25 cellular contexts compared by ENCODE assay signal in the genomic region with DNA sequence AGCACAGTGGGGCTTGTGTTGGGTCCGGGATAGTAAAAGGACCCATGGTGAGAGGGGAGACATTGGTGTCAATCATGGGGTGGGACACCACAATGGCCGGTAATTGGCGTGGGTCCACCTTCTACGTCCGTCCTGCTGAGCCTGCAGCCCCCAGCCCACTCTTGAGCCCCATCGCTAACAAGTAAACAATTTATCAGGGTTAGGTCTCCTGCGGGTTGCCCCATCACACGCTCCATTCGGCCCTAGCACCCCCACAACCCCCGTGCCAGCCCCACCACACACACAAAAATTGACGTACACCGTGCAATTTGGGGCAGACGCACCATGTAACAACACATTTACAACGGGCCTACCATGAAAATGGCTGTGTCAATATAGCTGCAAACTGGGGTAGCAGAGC.
"Had no signal": no experiment of that assay in that cellular context is flagged by ENCODE, and none has a peak within 500 bp of the region (broad histone marks: within the 10 kb centered on the region; RNA-seq: fewer than 3 reads in every experiment).

No MANE protein-coding gene starts in this region.

- H3K4me1 Mint-ChIP-seq: natural killer cell; stimulated activated naive CD8-positive, alpha-beta T cell treated with anti-CD3 and anti-CD28 coated beads, Interleukin-15, amount 100 ng/mL, for 72 hours had no signal

- H3K36me3 ChIP-seq: esophagus muscularis mucosa, gastroesophageal sphincter, heart left ventricle, left ventricle myocardium inferior, lower lobe of right lung, ovary, sigmoid colon, suprapubic skin, transverse colon, upper lobe of right lung, vagina had no signal

- DNase-seq: cerebellar nuclear complex; cortex of kidney; effector CD8-positive, alpha-beta T cell; foreskin keratinocyte; heart left ventricle; hippocampal formation; left colon; left ventricle myocardium inferior; lower lobe of right lung; natural killer cell; occipital lobe; ovary; posterior cingulate gyrus; psoas muscle; right cardiac atrium; sigmoid colon; stimulated activated CD4-positive, alpha-beta T cell treated with anti-CD3 and anti-CD28 coated beads, Interleukin-4, amount 100 ng/mL, for 4 hours; stimulated activated naive CD8-positive, alpha-beta T cell treated with anti-CD3 and anti-CD28 coated beads, Interleukin-15, amount 100 ng/mL, for 72 hours; transverse colon; upper lobe of right lung had no signal

- H3K27ac ChIP-seq: esophagus muscularis mucosa, foreskin keratinocyte, gastroesophageal sphincter, heart left ventricle, left ventricle myocardium inferior, lower lobe of right lung, ovary, psoas muscle, sigmoid colon, suprapubic skin, transverse colon, upper lobe of right lung, vagina had no signal

- H3K9me3 ChIP-seq: esophagus muscularis mucosa, gastroesophageal sphincter, heart left ventricle, left ventricle myocardium inferior, lower lobe of right lung, ovary, psoas muscle, suprapubic skin, transverse colon, upper lobe of right lung, vagina had no signal

- H3K27me3 ChIP-seq: ovary, transverse colon, upper lobe of right lung, vagina had no signal

- H3K4me3 Mint-ChIP-seq: natural killer cell; stimulated activated memory B cell treated with anti-CD40 and anti-IgM and Interleukin-4, amounts not matched to agents 10 μg/mL and 1 μg/mL and 100 μg/mL, for 72 hours; stimulated activated naive CD8-positive, alpha-beta T cell treated with anti-CD3 and anti-CD28 coated beads, Interleukin-15, amount 100 ng/mL, for 72 hours had no signal

- H3K4me1 ChIP-seq: esophagus muscularis mucosa, foreskin keratinocyte, gastroesophageal sphincter, heart left ventricle, left ventricle myocardium inferior, lower lobe of right lung, psoas muscle, suprapubic skin, transverse colon, upper lobe of right lung, vagina had no signal

- H3K9me3 Mint-ChIP-seq: natural killer cell; stimulated activated memory B cell treated with anti-CD40 and anti-IgM and Interleukin-4, amounts not matched to agents 10 μg/mL and 1 μg/mL and 100 μg/mL, for 72 hours; stimulated activated naive CD8-positive, alpha-beta T cell treated with anti-CD3 and anti-CD28 coated beads, Interleukin-15, amount 100 ng/mL, for 72 hours had no signal

- H3K4me3 ChIP-seq: esophagus muscularis mucosa, gastroesophageal sphincter, heart left ventricle, left ventricle myocardium inferior, lower lobe of right lung, ovary, psoas muscle, sigmoid colon, suprapubic skin, transverse colon, upper lobe of right lung, vagina had no signal

- H3K36me3 Mint-ChIP-seq: natural killer cell; stimulated activated memory B cell treated with anti-CD40 and anti-IgM and Interleukin-4, amounts not matched to agents 10 μg/mL and 1 μg/mL and 100 μg/mL, for 72 hours had no signal

- ATAC-seq: foreskin keratinocyte; gastroesophageal sphincter; heart left ventricle; left colon; lower lobe of right lung; natural killer cell; psoas muscle; right cardiac atrium; stimulated activated memory B cell treated with anti-CD40 and anti-IgM and Interleukin-4, amounts not matched to agents 10 μg/mL and 1 μg/mL and 100 μg/mL, for 72 hours; stimulated activated naive CD8-positive, alpha-beta T cell treated with anti-CD3 and anti-CD28 coated beads, Interleukin-15, amount 100 ng/mL, for 72 hours; upper lobe of right lung had no signal

- H3K27ac Mint-ChIP-seq: natural killer cell; stimulated activated memory B cell treated with anti-CD40 and anti-IgM and Interleukin-4, amounts not matched to agents 10 μg/mL and 1 μg/mL and 100 μg/mL, for 72 hours; stimulated activated naive CD8-positive, alpha-beta T cell treated with anti-CD3 and anti-CD28 coated beads, Interleukin-15, amount 100 ng/mL, for 72 hours had no signal
